1 cellular context compared by ENCODE assay signal in the genomic region with DNA sequence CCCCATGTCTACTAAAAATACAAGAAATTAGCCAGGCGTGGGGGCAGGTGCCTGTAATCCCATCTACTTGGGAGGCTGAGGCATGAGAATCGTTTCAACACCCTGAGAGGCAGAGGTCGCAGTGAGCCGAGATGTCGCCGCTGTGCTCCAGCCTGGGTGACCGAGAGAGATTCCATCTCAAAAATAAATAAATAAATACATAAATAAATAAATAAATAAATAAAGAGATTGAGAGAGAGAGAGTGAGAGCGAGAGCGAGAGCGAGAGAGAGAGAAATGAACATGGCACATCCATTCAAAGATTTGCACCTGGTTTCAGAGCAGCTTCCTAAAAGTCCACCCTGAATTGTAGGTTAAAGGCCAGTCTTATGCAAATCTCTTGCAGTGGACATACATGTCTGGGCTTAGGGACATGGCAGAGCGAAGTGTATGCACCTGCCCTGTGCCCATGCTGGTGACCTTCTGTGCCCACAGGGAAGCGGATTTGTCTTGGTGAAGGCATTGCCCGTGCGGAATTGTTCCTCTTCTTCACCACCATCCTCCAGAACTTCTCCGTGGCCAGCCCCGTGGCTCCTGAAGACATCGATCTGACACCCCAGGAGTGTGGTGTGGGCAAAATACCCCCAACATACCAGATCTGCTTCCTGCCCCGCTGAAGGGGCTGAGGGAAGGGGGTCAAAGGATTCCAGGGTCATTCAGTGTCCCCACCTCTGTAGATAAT.
A peak's percentile ranks its signal among the peaks of the same experiment; 100 is the strongest.
TF ChIP-seq lines count a peak whose summit lies in the region.

No MANE protein-coding gene starts in this region.

TF ChIP-seq in HEK293, 187 proteins besides CTCF, POLR2A, EP300 and RAD21 (continued from another document):
- peak; percentile 29; the same call in 1 of the 2 replicates for TF ChIP-seq ZBTB11 (tag by site-specific recombination; conservative IDR thresholded peaks at IDR 0.05; ENCODE audit: low read depth)
- TF ChIP-seq TRIM28 (IDR thresholded peaks at IDR 0.05; ENCODE audit: borderline replicate concordance, low read length), result no peak
- TF ChIP-seq ZNF624 (tag by site-specific recombination; IDR thresholded peaks at IDR 0.05), result no peak
- no peak for TF ChIP-seq ZNF18 (tag by site-specific recombination; IDR thresholded peaks at IDR 0.05)
- no peak for TF ChIP-seq ZNF423 (tag by site-specific recombination; IDR thresholded peaks at IDR 0.05)
- TF ChIP-seq, protein P1, sequence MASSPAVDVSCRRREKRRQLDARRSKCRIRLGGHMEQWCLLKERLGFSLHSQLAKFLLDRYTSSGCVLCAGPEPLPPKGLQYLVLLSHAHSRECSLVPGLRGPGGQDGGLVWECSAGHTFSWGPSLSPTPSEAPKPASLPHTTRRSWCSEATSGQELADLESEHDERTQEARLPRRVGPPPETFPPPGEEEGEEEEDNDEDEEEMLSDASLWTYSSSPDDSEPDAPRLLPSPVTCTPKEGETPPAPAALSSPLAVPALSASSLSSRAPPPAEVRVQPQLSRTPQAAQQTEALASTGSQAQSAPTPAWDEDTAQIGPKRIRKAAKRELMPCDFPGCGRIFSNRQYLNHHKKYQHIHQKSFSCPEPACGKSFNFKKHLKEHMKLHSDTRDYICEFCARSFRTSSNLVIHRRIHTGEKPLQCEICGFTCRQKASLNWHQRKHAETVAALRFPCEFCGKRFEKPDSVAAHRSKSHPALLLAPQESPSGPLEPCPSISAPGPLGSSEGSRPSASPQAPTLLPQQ (tag by site-specific recombination; IDR thresholded peaks at IDR 0.05), result no peak
- no peak for TF ChIP-seq ZNF157 (tag by site-specific recombination; IDR thresholded peaks at IDR 0.05)
- no peak for TF ChIP-seq ZNF654 (tag by site-specific recombination; IDR thresholded peaks at IDR 0.05; ENCODE audit: low read depth)
- 0 out of 2 replicates have a peak, but pooled peaks have one; percentile 36 for TF ChIP-seq ZNF433 (tag by site-specific recombination; IDR thresholded peaks at IDR 0.05; ENCODE audit: low read depth)
- TF ChIP-seq ZNF140 (tag by site-specific recombination; IDR thresholded peaks at IDR 0.05), result peak; percentile 16; the same call in 1 of the 2 replicates
- TF ChIP-seq, protein P2, sequence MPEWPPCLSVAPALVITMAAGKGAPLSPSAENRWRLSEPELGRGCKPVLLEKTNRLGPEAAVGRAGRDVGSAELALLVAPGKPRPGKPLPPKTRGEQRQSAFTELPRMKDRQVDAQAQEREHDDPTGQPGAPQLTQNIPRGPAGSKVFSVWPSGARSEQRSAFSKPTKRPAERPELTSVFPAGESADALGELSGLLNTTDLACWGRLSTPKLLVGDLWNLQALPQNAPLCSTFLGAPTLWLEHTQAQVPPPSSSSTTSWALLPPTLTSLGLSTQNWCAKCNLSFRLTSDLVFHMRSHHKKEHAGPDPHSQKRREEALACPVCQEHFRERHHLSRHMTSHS (tag by site-specific recombination; IDR thresholded peaks at IDR 0.05), result no peak
- no peak for TF ChIP-seq MZF1 (tag by site-specific recombination; IDR thresholded peaks at IDR 0.05; ENCODE audit: borderline replicate concordance)
- TF ChIP-seq ZNF747 (tag by site-specific recombination; IDR thresholded peaks at IDR 0.05), result no peak
- TF ChIP-seq ZNF555 (tag by site-specific recombination; conservative IDR thresholded peaks at IDR 0.05), result peak; percentile 31
- no peak for TF ChIP-seq GLIS1 (tag by site-specific recombination; IDR thresholded peaks at IDR 0.05)
- peak; percentile 48; the same call in 1 of the 2 replicates for TF ChIP-seq ZNF394 (tag by site-specific recombination; IDR thresholded peaks at IDR 0.05; ENCODE audit: borderline replicate concordance)
- TF ChIP-seq ZNF302 (tag by site-specific recombination; IDR thresholded peaks at IDR 0.05; ENCODE audit: low read depth), result no peak
- TF ChIP-seq ZNF600 (tag by site-specific recombination; IDR thresholded peaks at IDR 0.05), result no peak
- TF ChIP-seq ZNF660 (tag by site-specific recombination; IDR thresholded peaks at IDR 0.05), result no peak
- peak; percentile 82 for TF ChIP-seq ZNF596 (tag by site-specific recombination; IDR thresholded peaks at IDR 0.05)
